8 cellular contexts compared by ENCODE assay signal in the genomic region with DNA sequence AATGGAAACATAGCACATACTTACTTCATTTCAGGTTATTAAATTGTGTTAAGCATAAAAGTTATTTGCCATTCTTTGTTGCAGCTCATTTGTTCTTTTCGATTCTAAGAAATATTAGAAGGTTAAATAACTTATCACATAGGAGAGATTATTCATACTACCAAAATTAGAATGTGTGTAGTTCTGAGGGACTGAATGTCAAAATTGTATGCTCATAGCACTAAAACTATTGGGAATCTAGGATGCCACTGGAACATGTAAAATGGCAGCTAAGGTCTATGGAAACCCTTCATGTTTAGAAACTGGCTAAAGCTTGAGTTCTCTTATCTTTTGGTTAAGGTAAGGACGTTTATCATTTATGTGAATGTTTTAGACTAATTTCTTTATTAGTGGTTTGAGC. TPM values are rescaled to one million over a fixed set of nuclear protein-coding genes. Genes with fewer than 3 reads are reported as not detected.
DNase-seq lines count a peak whose midpoint lies in the region; ATAC-seq, FAIRE-seq and TF ChIP-seq lines count a peak whose summit lies in the region.
"Not testable (repeated sequence)": the region's sequence is repeated elsewhere in the genome, so short reads cannot be mapped to it uniquely, and the experiment has no call there.
"Had no signal": no experiment of that assay in that cellular context is flagged by ENCODE, and none has a peak within 500 bp of the region (broad histone marks: within the 10 kb centered on the region; RNA-seq: fewer than 3 reads in every experiment).

No MANE protein-coding gene starts in this region.

- not testable (repeated sequence) for TF ChIP-seq POLR2A in H54 (IDR thresholded peaks at IDR 0.05; ENCODE audit: low read depth, low read length)

- not testable (repeated sequence) for H3K27me3 ChIP-seq in pancreas; skeletal muscle tissue (ENCODE audit: control insufficient read depth in 3 of 3, insufficient read depth in 3 of 3, low read length in 3 of 3)

- not testable (repeated sequence) for H3K79me2 ChIP-seq in OCI-LY7 (ENCODE audit: insufficient read depth, low read depth, low read length)

- H3K9me3 ChIP-seq in OCI-LY7 (ENCODE audit: low read length); pancreas; skeletal muscle tissue (ENCODE audit: control insufficient read depth in 3 of 3, low read length in 3 of 3): not testable (repeated sequence)

- POLR2A ChIA-PET in OCI-LY7 (lab: Charles Lee): not testable (repeated sequence)

- not testable (repeated sequence) for H4K20me1 ChIP-seq in OCI-LY7 (ENCODE audit: insufficient read depth, low read length)

- peak overlapping the region in 2 of 3 donors; percentile 14 to 33 for H3K9ac ChIP-seq in skeletal muscle tissue (ENCODE audit: low read depth in 1 of 3, low read length in 3 of 3)

- FAIRE-seq in D721Med (lab: Jason Lieb, UNC) (peak; percentile 77), H54 (lab: Jason Lieb, UNC) (peak; percentile 96), islet of Langerhans (lab: Jason Lieb, UNC) (peak; percentile 61), pancreas (lab: Jason Lieb, UNC) (peak; percentile 17)

- H3K36me3 ChIP-seq in OCI-LY7 (ENCODE audit: insufficient read depth, low read length); pancreas; skeletal muscle tissue (ENCODE audit: control insufficient read depth in 3 of 3, insufficient read depth in 3 of 3, low read length in 3 of 3): not testable (repeated sequence)

- H3K27ac ChIP-seq in OCI-LY7 (ENCODE audit: low read depth, low read length, poor library complexity, severe bottlenecking); pancreas: not testable (repeated sequence)
- peak overlapping the region; percentile 56 for H3K27ac ChIP-seq in skeletal muscle tissue (ENCODE audit: low read depth, low read length)

- H3K4me3 ChIP-seq in OCI-LY7 (ENCODE audit: low read depth, low read length, poor library complexity, severe bottlenecking); pancreas; skeletal muscle tissue (ENCODE audit: low read length in 3 of 3): not testable (repeated sequence)

- WGBS in pancreas, 2 donors: 46 to 56% methylated on average over 2 of the region's 2 CpGs

- CTCF ChIA-PET in OCI-LY7 (lab: Charles Lee; ENCODE audit: unreplicated experiment): not testable (repeated sequence)

- BruUV-seq in OCI-LY7 (replicated peaks; lab: Mats Ljungman, UMichigan): TSS peak; percentile 42

- H3K9me2 ChIP-seq in OCI-LY7 (ENCODE audit: insufficient read depth, low read length): not testable (repeated sequence)

- intact Hi-C loops in OCI-LY7 (cut with micrococcal nuclease; ENCODE audit: unreplicated experiment); pancreas (cut with DNase I): not testable (repeated sequence)

- not testable (repeated sequence) for H2AFZ ChIP-seq in OCI-LY7 (ENCODE audit: low read length)

- not testable (repeated sequence) for DNase-seq in D721Med (ENCODE audit: insufficient read length, low spot score); H54 (ENCODE audit: insufficient read length, low spot score); OCI-LY7 (ENCODE audit: low spot score); pancreas

- ATAC-seq in pancreas: not testable (repeated sequence)

- TF ChIP-seq CTCF in D721Med (IDR thresholded peaks at IDR 0.05; ENCODE audit: insufficient read depth, missing control alignments); OCI-LY7 (conservative IDR thresholded peaks at IDR 0.05; ENCODE audit: low read length); pancreas (IDR thresholded peaks at IDR 0.05): not testable (repeated sequence)

- not testable (repeated sequence) for H3K4me2 ChIP-seq in OCI-LY7 (ENCODE audit: low read length)

- H3K4me1 ChIP-seq in OCI-LY7 (ENCODE audit: insufficient read depth, low read length, poor library complexity, severe bottlenecking); pancreas; skeletal muscle tissue (ENCODE audit: control insufficient read depth in 3 of 3, insufficient read depth in 3 of 3, low read length in 3 of 3): not testable (repeated sequence)

RNA-seq across cellular contexts. Expression of a gene that starts 21.5 kb away (rescaled TPM):
- 5.5 and 9.5 TPM in 2 replicates for total RNA-seq in OCI-LY7 (2014; rRNA removed; shearing (Covaris generic))
- total RNA-seq in OCI-LY7 (2022) (57.6 and 58.7 TPM in 2 replicates), pancreas (10 to 100 TPM in 2 of 6 donors, 1 to 10 TPM in 4; 2.6 to 19.9 (median 5.6) TPM), skeletal muscle tissue (464 TPM)
- 1 to 10 TPM; 1.5 to 3.0 TPM for polyA plus RNA-seq in pancreas
- total RNA-seq: G401 had no signal
- polyA plus RNA-seq: CD8-positive, alpha-beta memory T cell had no signal
